ENCODE assay signal across 9 cellular contexts in genomic region chr3:71035314-71035713, GRCh38.
DNase-seq lines count a peak whose midpoint lies in the region; ATAC-seq and TF ChIP-seq lines count a peak whose summit lies in the region.
"Had no signal": no experiment of that assay in that cellular context is flagged by ENCODE, and none has a peak within 500 bp of the region (broad histone marks: within the 10 kb centered on the region; RNA-seq: fewer than 3 reads in every experiment).

No MANE protein-coding gene starts in this region.

- peak overlapping the region; percentile 5 for H3K4me2 ChIP-seq in osteoblast (ENCODE audit: insufficient read depth, low read length)

- no peak for ATAC-seq in psoas muscle
- ATAC-seq in HG03175 (IDR thresholded peaks at IDR 0.05; ENCODE audit: unreplicated experiment): no peak
- ATAC-seq: sciatic nerve had no signal

- TF ChIP-seq CTCF in osteoblast (IDR thresholded peaks at IDR 0.05; ENCODE audit: extremely low read depth, low read depth, low read length) (no peak), thyroid gland (IDR thresholded peaks at IDR 0.05) (no peak), psoas muscle (IDR thresholded peaks at IDR 0.05) (no peak)

- TF ChIP-seq POLR2A in erythroblast (IDR thresholded peaks at IDR 0.05; ENCODE audit: low read length) (no peak), thyroid gland (IDR thresholded peaks at IDR 0.05) (no peak)

- H4K20me1 ChIP-seq in osteoblast (ENCODE audit: insufficient read depth, low read length): peaks cover 24% of the 10 kb centered on the region

- intact Hi-C loops in thyroid gland (cut with DNase I) (no loop called here), psoas muscle (cut with DNase I) (no loop called here)

- H3K4me1 ChIP-seq in osteoblast (ENCODE audit: insufficient read depth, low read length): peaks cover 24% of the 10 kb centered on the region
- H3K4me1 ChIP-seq in thyroid gland: peaks cover 14 to 31% of the 10 kb centered on the region in 2 donors
- H3K4me1 ChIP-seq in psoas muscle: peaks cover 19% of the 10 kb centered on the region

- H3K9me3 ChIP-seq in osteoblast (ENCODE audit: low read depth, low read length): no peaks in the 10 kb centered on the region
- H3K9me3 ChIP-seq in thyroid gland: no peaks in the 10 kb centered on the region
- no peaks in the 10 kb centered on the region for H3K9me3 ChIP-seq in psoas muscle

- H3K27ac ChIP-seq in osteoblast (ENCODE audit: low read depth, low read length) (peak overlapping the region; percentile 57), thyroid gland (no peak overlapping the region), psoas muscle (no peak overlapping the region)

- H3K36me3 ChIP-seq in osteoblast (ENCODE audit: insufficient read depth, low read length): peaks cover 79% of the 10 kb centered on the region
- peaks cover 2 to 9% of the 10 kb centered on the region in 2 donors for H3K36me3 ChIP-seq in thyroid gland
- peaks cover 0 to 34% of the 10 kb centered on the region in 2 donors for H3K36me3 ChIP-seq in psoas muscle (ENCODE audit: insufficient read depth in 1 of 2, low read depth in 1 of 2)

- H2AFZ ChIP-seq in osteoblast (ENCODE audit: low read length): no peak overlapping the region

- DNase-seq in EL (peak; percentile 74), MV-4-11 (lab: John Stamatoyannopoulos, UW) (peak; percentile 77), dermis blood vessel endothelial cell (peak; percentile 89), osteoblast (ENCODE audit: insufficient read length, low spot score, missing footprints) (no peak), erythroblast (lab: John Stamatoyannopoulos, UW) (no peak), thyroid gland (no peak), psoas muscle (no peak)

- H3K27me3 ChIP-seq in osteoblast (ENCODE audit: insufficient read depth, low read length) (no peaks in the 10 kb centered on the region), thyroid gland (no peaks in the 10 kb centered on the region), psoas muscle (ENCODE audit: insufficient read depth in 3 of 3, low read length in 2 of 3) (no peaks in the 10 kb centered on the region)

- no peak overlapping the region for H3K4me3 ChIP-seq in osteoblast (ENCODE audit: insufficient read depth, low read length)
- H3K4me3 ChIP-seq in thyroid gland (replicated peaks in 1 of 3): no peak overlapping the region
- H3K4me3 ChIP-seq in psoas muscle: no peak overlapping the region

- 90 to 91% methylated on average over 5 of the region's 5 CpGs for WGBS in thyroid gland, 2 donors
- 83 to 90% (median 89%) methylated on average over 5 of the region's 5 CpGs for WGBS in psoas muscle, 3 donors

- peaks cover 100% of the 10 kb centered on the region for H3K79me2 ChIP-seq in osteoblast (ENCODE audit: insufficient read depth, low read length)

Comparison
In these comparisons a context has a peak if more than half of its experiments do, and no peak if none do; other contexts are left out.
1. DNase-seq: peak in EL (single experiment), MV-4-11 (single experiment) and dermis blood vessel endothelial cell (single experiment); none in osteoblast (single experiment), erythroblast (0 of 2), thyroid gland (0 of 2) and psoas muscle (0 of 2).